ENCODE assay signal across 19 cellular contexts in genomic region chr7:16787141-16787540, GRCh38. TPM values are rescaled to one million over a fixed set of nuclear protein-coding genes. Genes with fewer than 3 reads are reported as not detected.
DNase-seq lines count a peak whose midpoint lies in the region; ATAC-seq, FAIRE-seq and TF ChIP-seq lines count a peak whose summit lies in the region.
"Had no signal": no experiment of that assay in that cellular context is flagged by ENCODE, and none has a peak within 500 bp of the region (broad histone marks: within the 10 kb centered on the region; RNA-seq: fewer than 3 reads in every experiment).

No MANE protein-coding gene starts in this region.

- POLR2A ChIA-PET in K562 (lab: Yijun Ruan, JAX) = interaction anchor here (0.6 to 1.5 kb wide), 5 partner anchors 14 to 57 kb away, joined by 3 to 4 read pairs (median 3); no protein-coding TSS in a partner anchor

- in situ Hi-C loops in K562 (cut with MboI) = no loop called here

- H3K9me3 ChIP-seq in K562 (replicated peaks; ENCODE audit: control insufficient read depth, insufficient read depth, low read depth, low read length) (no peaks in the 10 kb centered on the region), left lung (no peaks in the 10 kb centered on the region), small intestine (ENCODE audit: control insufficient read depth, low read depth) (no peaks in the 10 kb centered on the region), right cardiac atrium (ENCODE audit: control insufficient read depth, low read length) (no peaks in the 10 kb centered on the region), SJCRH30 (replicated peaks) (no peaks in the 10 kb centered on the region)
- H3K9me3 ChIP-seq: BLaER1, HAP-1 had no signal

- H3K4me3 ChIP-seq in K562 (no peak overlapping the region), left lung (no peak overlapping the region), small intestine (ENCODE audit: low read depth in 1 of 2, low read length in 2 of 2) (no peak overlapping the region), right cardiac atrium (ENCODE audit: low read length) (no peak overlapping the region), SJCRH30 (no peak overlapping the region)
- H3K4me3 ChIP-seq: BLaER1, GM12878, HAP-1 had no signal

- no peak overlapping the region for H2AFZ ChIP-seq in K562 (ENCODE audit: low read depth, low read length)

- H3K27ac ChIP-seq in K562 (ENCODE audit: extremely low read depth, low read depth, low read length) = no peak overlapping the region
- peak overlapping the region in 1 of 2 donors; percentile 21 for H3K27ac ChIP-seq in left lung
- peak overlapping the region in 1 of 2 donors; percentile 41 for H3K27ac ChIP-seq in small intestine (ENCODE audit: low read depth in 1 of 2, low read length in 1 of 2)
- no peak overlapping the region for H3K27ac ChIP-seq in right cardiac atrium (ENCODE audit: low read length)
- no peak overlapping the region for H3K27ac ChIP-seq in SJCRH30
- H3K27ac ChIP-seq: BLaER1 had no signal

- no peaks in the 10 kb centered on the region for H3K79me2 ChIP-seq in K562 (ENCODE audit: control insufficient read depth, insufficient read depth, low read length)

- no peak for DNase-seq in H54 (ENCODE audit: insufficient read length, low spot score)
- no peak for DNase-seq in K562 (ENCODE audit: extremely low read depth in 1 of 4, low spot score in 3 of 4)
- no peak for DNase-seq in left lung
- DNase-seq in small intestine = peak; percentile 85
- DNase-seq in right cardiac atrium = no peak
- DNase-seq in NCI-H2081 treated with DMSO at 0.1 percent for 48 hours (lab: John Stamatoyannopoulos, UW) = no peak
- no peak for DNase-seq in SJCRH30
- DNase-seq in NCI-H2107 (lab: John Stamatoyannopoulos, UW) = no peak
- DNase-seq: 8988T; CD4-positive, alpha-beta memory T cell; DMS79 treated with DMSO at 0.1 percent for 48 hours had no signal

- H3K9me1 ChIP-seq in K562 (ENCODE audit: control insufficient read depth, insufficient read depth, low read length) = no peaks in the 10 kb centered on the region

- H3K4me2 ChIP-seq in K562 (ENCODE audit: insufficient read depth, low read length) = no peak overlapping the region
- H3K4me2 ChIP-seq: BLaER1 had no signal

- 82% methylated on average over 1 of the region's 1 CpG for WGBS in K562 (ENCODE audit: insufficient coverage, low coverage, missing lambda C conversion rate)
- WGBS in small intestine, 3 donors = 41 to 78% (median 63%) methylated on average over 1 of the region's 1 CpG
- WGBS in right cardiac atrium = 95% methylated on average over 1 of the region's 1 CpG

- H3K36me3 ChIP-seq in K562 (ENCODE audit: control insufficient read depth, insufficient read depth, low read length) (peaks cover 5% of the 10 kb centered on the region; the same call in 2 of the 3 replicates), left lung (no peaks in the 10 kb centered on the region), small intestine (ENCODE audit: control insufficient read depth in 2 of 2, insufficient read depth in 2 of 2, low read length in 2 of 2) (no peaks in the 10 kb centered on the region), SJCRH30 (no peaks in the 10 kb centered on the region)

- TF ChIP-seq EP300 in K562 (IDR thresholded peaks at IDR 0.05; ENCODE audit: low read length) = no peak

- H3K4me1 ChIP-seq in K562 (replicated peaks in 1 of 2; ENCODE audit: control insufficient read depth in 2 of 2, insufficient read depth in 2 of 2, low read length in 2 of 2) = no peaks in the 10 kb centered on the region
- no peaks in the 10 kb centered on the region for H3K4me1 ChIP-seq in left lung
- H3K4me1 ChIP-seq in small intestine (ENCODE audit: control insufficient read depth in 2 of 2, insufficient read depth in 1 of 2, low read depth in 1 of 2, low read length in 1 of 2) = no peaks in the 10 kb centered on the region
- H3K4me1 ChIP-seq in right cardiac atrium (ENCODE audit: control insufficient read depth, insufficient read depth, low read length) = no peaks in the 10 kb centered on the region
- H3K4me1 ChIP-seq in SJCRH30 = no peaks in the 10 kb centered on the region
- H3K4me1 ChIP-seq: HAP-1 had no signal

- TF ChIP-seq RAD21 in K562 (CRISPR knock-in tag; conservative IDR thresholded peaks at IDR 0.05 in 1 of 2, IDR thresholded peaks at IDR 0.05 in 1 of 2) = no peak

- TF ChIP-seq POLR2A in H54 (IDR thresholded peaks at IDR 0.05; ENCODE audit: low read depth, low read length) = no peak
- no peak for TF ChIP-seq POLR2A in K562 (conservative IDR thresholded peaks at IDR 0.05)

- no peaks in the 10 kb centered on the region for H3K27me3 ChIP-seq in K562 (ENCODE audit: control insufficient read depth in 2 of 2, insufficient read depth in 2 of 2, low read length in 2 of 2)
- no peaks in the 10 kb centered on the region for H3K27me3 ChIP-seq in left lung
- no peaks in the 10 kb centered on the region for H3K27me3 ChIP-seq in small intestine (ENCODE audit: control insufficient read depth in 2 of 2, insufficient read depth in 2 of 2, low read length in 2 of 2)
- no peaks in the 10 kb centered on the region for H3K27me3 ChIP-seq in right cardiac atrium (ENCODE audit: control insufficient read depth, insufficient read depth)
- no peaks in the 10 kb centered on the region for H3K27me3 ChIP-seq in SJCRH30
- H3K27me3 ChIP-seq: BLaER1 had no signal

- H4K20me1 ChIP-seq in K562 (replicated peaks; ENCODE audit: control insufficient read depth, insufficient read depth, low read length) = no peaks in the 10 kb centered on the region
- H4K20me1 ChIP-seq: BLaER1 had no signal

- BruUV-seq in K562 (replicated peaks; lab: Mats Ljungman, UMichigan) = no TSS peak

- intact Hi-C loops in K562 (cut with micrococcal nuclease) = no loop called here
- intact Hi-C loops in left lung (cut with DNase I) = no loop called here
- intact Hi-C loops in right cardiac atrium (cut with DNase I) = no loop called here

- no peak for TF ChIP-seq CTCF in K562 (IDR thresholded peaks at IDR 0.05 in 2 of 3, conservative IDR thresholded peaks at IDR 0.05 in 1 of 3; ENCODE audit: insufficient read depth in 2 of 3, low read depth in 1 of 3, low read length in 3 of 3)
- TF ChIP-seq CTCF in left lung (IDR thresholded peaks at IDR 0.05) = no peak

- H3K9ac ChIP-seq in K562 (ENCODE audit: insufficient read depth in 1 of 2, low read depth in 2 of 2, low read length in 2 of 2) = no peak overlapping the region
- H3K9ac ChIP-seq: BLaER1 had no signal

- peak; percentile 15 for FAIRE-seq in H54 (lab: Jason Lieb, UNC)
- FAIRE-seq in K562 (lab: Jason Lieb, UNC) = peak; percentile 48
- no peak for FAIRE-seq in small intestine (lab: Jason Lieb, UNC)
- FAIRE-seq: GM12878, GM19239, H1 had no signal

- CTCF ChIA-PET in K562 (lab: Yijun Ruan, JAX; ENCODE audit: low intra/inter-chr PET ratio) = no interaction called here

- no peak for ATAC-seq in K562
- peak; percentile 78 for ATAC-seq in left lung
- no peak for ATAC-seq in right cardiac atrium
- ATAC-seq: GM12878 had no signal

RNA-seq across cellular contexts. Expression of gene AGR2, which starts 17.7 kb away (rescaled TPM):
- not detected in 2 replicates for total RNA-seq in K562 (2011; cell fraction: chromatin; rRNA removed; ENCODE audit: low replicate concordance)
- total RNA-seq in K562 (2011; cell fraction: nucleolus; rRNA removed) = not detected in 2 replicates
- total RNA-seq in K562 (2011; cell fraction: nucleoplasm; rRNA removed) = not detected in 2 replicates
- total RNA-seq in K562 (2014; rRNA removed) (not detected in 2 replicates), K562 (2014; rRNA removed; fragmentation: Illumina TruSeq; extraction: Trizol) (not detected in 2 replicates), K562 (2015; rRNA removed; fragmentation: Illumina TruSeq; extraction: Trizol) (not detected in 2 replicates), K562 (2021) (0.66 and 0.98 TPM in 2 replicates), left lung (100 to 1,000 TPM; 182 to 376 TPM), right cardiac atrium (not detected)
- polyA plus RNA-seq in K562 (2011; rRNA removed) (not detected in 2 replicates), K562 (2014; fragmentation: Illumina TruSeq; extraction: Trizol) (not detected in 2 replicates), K562 (2014; fragmentation: Nextera tagmentation; extraction: Ambion mirVana) (not detected), K562 (2014; rRNA removed) (not detected in 2 replicates), small intestine (1,000 to 10,000 TPM in 1 of 3 donors, 100 to 1,000 TPM in 1, 10 to 100 TPM in 1; 79.2 to 1,156 (median 128) TPM), right cardiac atrium (0.16 TPM)
- polyA plus RNA-seq in K562 (2011; cell fraction: cytosol; rRNA removed) = 0.22 TPM in 1 of 2 replicates, not detected in the other
- polyA plus RNA-seq in K562 (2011; cell fraction: nucleus; rRNA removed) = not detected in 2 replicates
- polyA plus RNA-seq in K562 (2012) = not detected in 2 replicates
- not detected in 2 replicates for polyA minus RNA-seq in K562 (2011; rRNA and poly(A)+ RNA removed)
- polyA minus RNA-seq in K562 (2011; cell fraction: cytosol; rRNA and poly(A)+ RNA removed) = not detected in 2 replicates
- not detected in 2 replicates for polyA minus RNA-seq in K562 (2011; cell fraction: nucleus; rRNA and poly(A)+ RNA removed)
- total RNA-seq in SJCRH30 (2014; rRNA removed; shearing (Covaris generic)) = not detected in 2 replicates
- total RNA-seq: A673; CD4-positive, alpha-beta memory T cell; G401; H1 had no signal
- polyA plus RNA-seq: CD14-positive monocyte; CD4-positive, alpha-beta memory T cell; GM12878; H1 had no signal

RNA-seq across cellular contexts. Expression of gene TSPAN13, which starts 33.6 kb away (rescaled TPM):
- 20.7 and 45.9 TPM in 2 replicates for total RNA-seq in K562 (2011; cell fraction: chromatin; rRNA removed; ENCODE audit: low replicate concordance)
- total RNA-seq in K562 (2011; cell fraction: nucleolus; rRNA removed) = 26.2 and 28.2 TPM in 2 replicates
- total RNA-seq in K562 (2011; cell fraction: nucleoplasm; rRNA removed) = 50.4 and 66.6 TPM in 2 replicates
- total RNA-seq in K562 (2014; rRNA removed) (12.8 and 16.6 TPM in 2 replicates), K562 (2014; rRNA removed; fragmentation: Illumina TruSeq; extraction: Trizol) (29.2 and 32.5 TPM in 2 replicates), K562 (2015; rRNA removed; fragmentation: Illumina TruSeq; extraction: Trizol) (14.3 and 16.4 TPM in 2 replicates), K562 (2021) (26.8 and 28.9 TPM in 2 replicates), left lung (100 to 1,000 TPM; 121 to 266 TPM), right cardiac atrium (10 to 100 TPM in 2 of 4 donors, 1 to 10 TPM in 2; 6.9 to 15.2 (median 10.4) TPM)
- polyA plus RNA-seq in K562 (2011; rRNA removed) (23.3 and 46.3 TPM in 2 replicates), K562 (2014; fragmentation: Illumina TruSeq; extraction: Trizol) (25.0 and 29.3 TPM in 2 replicates), K562 (2014; fragmentation: Nextera tagmentation; extraction: Ambion mirVana) (1 to 10 TPM; 7.8 to 9.8 TPM), K562 (2014; rRNA removed) (20.0 and 23.9 TPM in 2 replicates), small intestine (10 to 100 TPM; 56.2 to 67.2 (median 60.6) TPM), right cardiac atrium (16.1 TPM)
- 14.2 and 22.5 TPM in 2 replicates for polyA plus RNA-seq in K562 (2011; cell fraction: cytosol; rRNA removed)
- 8.5 and 10.1 TPM in 2 replicates for polyA plus RNA-seq in K562 (2011; cell fraction: nucleus; rRNA removed)
- polyA plus RNA-seq in K562 (2012) = 17.7 and 21.3 TPM in 2 replicates
- 12.9 and 21.0 TPM in 2 replicates for polyA minus RNA-seq in K562 (2011; rRNA and poly(A)+ RNA removed)
- 8.0 and 14.1 TPM in 2 replicates for polyA minus RNA-seq in K562 (2011; cell fraction: cytosol; rRNA and poly(A)+ RNA removed)
- 3.5 and 5.3 TPM in 2 replicates for polyA minus RNA-seq in K562 (2011; cell fraction: nucleus; rRNA and poly(A)+ RNA removed)
- total RNA-seq in SJCRH30 (2014; rRNA removed; shearing (Covaris generic)) = 2.1 and 2.2 TPM in 2 replicates
- total RNA-seq: CD4-positive, alpha-beta memory T cell; G401 had no signal

Comparison
In these comparisons a context has a peak if more than half of its experiments do, and no peak if none do; other contexts are left out.
1. RNA of gene AGR2, which starts 17.7 kb away (total RNA-seq): 182 to 376 TPM in left lung; 0.66 to 0.98 TPM in K562, not detected in SJCRH30 and not detected in right cardiac atrium; every median in the first group is over 10 times any median in the second.